8 cellular contexts compared by ENCODE assay signal in genomic region chr2:12057436-12058166, GRCh38.
DNase-seq lines count a peak whose midpoint lies in the region; ATAC-seq and TF ChIP-seq lines count a peak whose summit lies in the region.

No MANE protein-coding gene starts in this region.

- DNase-seq in GM13977 (ENCODE audit: low spot score), result peak; percentile 49
- peak; percentile 77 for DNase-seq in KG1 (lab: John Stamatoyannopoulos, UW)
- DNase-seq in skeletal muscle cell (ENCODE audit: low read depth), result peak; percentile 36
- no peak for DNase-seq in glutamatergic neuron
- DNase-seq in RPMI8226, result no peak

- H3K27me3 Mint-ChIP-seq in activated naive CD8-positive, alpha-beta T cell, result no peaks in the 10 kb centered on the region
- peaks cover 3% of the 10 kb centered on the region for H3K27me3 Mint-ChIP-seq in glutamatergic neuron (ENCODE audit: unreplicated experiment)

- H3K4me1 Mint-ChIP-seq in activated naive CD8-positive, alpha-beta T cell (ENCODE audit: low read depth), result peaks cover 29% of the 10 kb centered on the region
- no peaks in the 10 kb centered on the region for H3K4me1 Mint-ChIP-seq in glutamatergic neuron (ENCODE audit: low read depth, unreplicated experiment)

- H3K27ac Mint-ChIP-seq in activated naive CD8-positive, alpha-beta T cell, result peak overlapping the region; percentile 51
- H3K27ac Mint-ChIP-seq in glutamatergic neuron (ENCODE audit: unreplicated experiment), result no peak overlapping the region

- peaks cover 11% of the 10 kb centered on the region for H3K9me3 Mint-ChIP-seq in activated naive CD8-positive, alpha-beta T cell (ENCODE audit: low read depth)
- H3K9me3 Mint-ChIP-seq in glutamatergic neuron (ENCODE audit: unreplicated experiment), result no peaks in the 10 kb centered on the region

- in situ Hi-C loops in GM13977 (cut with MboI; ENCODE audit: low pct_unique_long_range_greater_than_20kb, low sequenced_read_pairs, unreplicated experiment), result no loop called here

- no peak overlapping the region for H3K4me3 ChIP-seq in skeletal muscle cell (ENCODE audit: low read depth, low read length)

- peak; percentile 95 for ATAC-seq in GM21825 (IDR thresholded peaks at IDR 0.05; ENCODE audit: unreplicated experiment)
- ATAC-seq in GM18517 (IDR thresholded peaks at IDR 0.05; ENCODE audit: unreplicated experiment), result no peak

- H3K4me3 Mint-ChIP-seq in activated naive CD8-positive, alpha-beta T cell, result peak overlapping the region; percentile 33
- no peak overlapping the region for H3K4me3 Mint-ChIP-seq in glutamatergic neuron (ENCODE audit: unreplicated experiment)

- TF ChIP-seq CTCF in GM13977 (IDR thresholded peaks at IDR 0.05; ENCODE audit: extremely low read depth, insufficient read depth, missing control alignments) (no peak), glutamatergic neuron (IDR thresholded peaks at IDR 0.05; ENCODE audit: partially characterized antibody, unreplicated experiment) (no peak)

- H3K36me3 Mint-ChIP-seq in activated naive CD8-positive, alpha-beta T cell, result peaks cover 9% of the 10 kb centered on the region
- peaks cover 12% of the 10 kb centered on the region for H3K36me3 Mint-ChIP-seq in glutamatergic neuron (ENCODE audit: unreplicated experiment)

Comparison
In these comparisons a context has a peak if more than half of its experiments do, and no peak if none do; other contexts are left out.
1. DNase-seq: peak in GM13977 (single experiment), KG1 (single experiment) and skeletal muscle cell (single experiment); none in glutamatergic neuron (single experiment) and RPMI8226 (single experiment).